ENCODE assay signal across 9 cellular contexts in the genomic region with DNA sequence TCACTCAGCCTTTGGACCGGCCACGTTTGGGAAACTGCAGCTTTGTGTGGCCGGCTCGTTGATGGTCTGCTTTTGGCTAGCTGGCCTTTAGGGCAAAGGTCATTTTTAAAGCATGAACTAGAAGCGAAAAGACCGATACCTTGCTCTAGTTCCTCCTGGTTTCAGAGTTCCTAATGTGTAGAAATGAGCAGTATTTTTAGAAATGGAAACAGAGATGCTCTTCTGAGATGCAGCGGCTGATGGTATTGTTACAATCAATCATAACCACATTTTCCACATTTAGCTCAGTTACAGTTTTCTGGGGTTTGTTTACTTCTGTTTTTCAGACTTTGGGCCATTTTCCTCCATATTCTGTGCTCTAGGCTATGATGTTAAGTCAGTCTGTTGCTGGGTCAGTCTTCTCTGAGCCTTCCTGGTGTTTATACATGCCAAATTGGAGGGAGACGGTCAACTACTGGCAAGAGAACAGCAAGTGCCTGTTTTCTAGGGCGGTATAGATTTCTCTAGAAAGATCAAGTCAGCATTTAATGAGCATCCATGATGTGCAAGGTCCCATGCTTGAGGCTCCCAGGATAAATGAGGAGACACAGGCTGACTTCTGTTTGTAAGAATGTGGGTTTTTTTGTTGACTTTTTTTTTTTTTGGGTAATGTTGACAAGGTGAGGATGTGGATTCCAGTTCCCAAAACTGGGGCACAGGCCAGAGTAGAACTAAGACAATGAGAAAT. TPM values are rescaled to one million over a fixed set of nuclear protein-coding genes. Genes with fewer than 3 reads are reported as not detected.
DNase-seq lines count a peak whose midpoint lies in the region; ATAC-seq, FAIRE-seq and TF ChIP-seq lines count a peak whose summit lies in the region.
"Had no signal": no experiment of that assay in that cellular context is flagged by ENCODE, and none has a peak within 500 bp of the region (broad histone marks: within the 10 kb centered on the region; RNA-seq: fewer than 3 reads in every experiment).

No MANE protein-coding gene starts in this region.

- no peaks in the 10 kb centered on the region for H3K27me3 Mint-ChIP-seq in endodermal cell (ENCODE audit: insufficient read depth)

- H3K27ac Mint-ChIP-seq in endodermal cell = no peak overlapping the region

- H3K4me1 ChIP-seq in endodermal cell (ENCODE audit: control insufficient read depth, insufficient read depth, low read length) = no peaks in the 10 kb centered on the region

- peak; percentile 88 for ATAC-seq in GM21423 (IDR thresholded peaks at IDR 0.05; ENCODE audit: unreplicated experiment)
- ATAC-seq in HG03520 (IDR thresholded peaks at IDR 0.05; ENCODE audit: unreplicated experiment) = peak; percentile 94
- ATAC-seq in left lobe of liver = peak; percentile 69

- H3K4me3 Mint-ChIP-seq in endodermal cell = no peak overlapping the region

- H3K4me3 ChIP-seq in endodermal cell (ENCODE audit: low read length) = no peak overlapping the region

- TF ChIP-seq CTCF in GM13977 (IDR thresholded peaks at IDR 0.05; ENCODE audit: extremely low read depth, insufficient read depth, missing control alignments) = no peak
- no peak for TF ChIP-seq CTCF in D721Med (IDR thresholded peaks at IDR 0.05; ENCODE audit: insufficient read depth, missing control alignments)
- TF ChIP-seq CTCF in endodermal cell (conservative IDR thresholded peaks at IDR 0.05) = no peak

- H3K27me3 ChIP-seq in endodermal cell (ENCODE audit: control insufficient read depth, insufficient read depth, low read length, poor library complexity, severe bottlenecking) = no peaks in the 10 kb centered on the region

- DNase-seq in GM13977 (ENCODE audit: low spot score) (peak; percentile 50), left lobe of liver (ENCODE audit: low spot score) (no peak), NCI-H82 (lab: John Stamatoyannopoulos, UW) (no peak), D721Med (ENCODE audit: insufficient read length, low spot score) (no peak), endodermal cell (no peak), dermis blood vessel endothelial cell (no peak)
- DNase-seq: posterior cingulate gyrus had no signal

- no peak overlapping the region for H3K9ac ChIP-seq in endodermal cell (ENCODE audit: extremely low read depth, low read length, poor library complexity, severe bottlenecking)

- H3K9me3 ChIP-seq in endodermal cell (ENCODE audit: control insufficient read depth, low read length) = no peaks in the 10 kb centered on the region

- H3K9me3 Mint-ChIP-seq in endodermal cell = no peaks in the 10 kb centered on the region

- H3K27ac ChIP-seq in endodermal cell (ENCODE audit: low read depth, low read length) = no peak overlapping the region

- peaks cover 11% of the 10 kb centered on the region for H3K4me1 Mint-ChIP-seq in endodermal cell

- no peaks in the 10 kb centered on the region for H3K36me3 ChIP-seq in endodermal cell (ENCODE audit: control insufficient read depth, insufficient read depth, low read length)

- peaks cover 11% of the 10 kb centered on the region for H3K36me3 Mint-ChIP-seq in endodermal cell (ENCODE audit: low read depth)

- in situ Hi-C loops in GM13977 (cut with MboI; ENCODE audit: low pct_unique_long_range_greater_than_20kb, low sequenced_read_pairs, unreplicated experiment) = no loop called here

- WGBS in endodermal cell (ENCODE audit: insufficient coverage in 1 of 2, insufficient read length in 1 of 2), 2 experiments = 95 to 97% methylated on average over 8 to 9 of the region's 9 CpGs

- FAIRE-seq in D721Med (lab: Jason Lieb, UNC) = no peak

RNA-seq across cellular contexts. Expression of gene RNF144A, which starts 28.0 kb away (rescaled TPM):
- total RNA-seq in left lobe of liver = 3.2 TPM
- total RNA-seq in endodermal cell = 10 to 100 TPM; 12.4 to 26.0 TPM
- polyA plus RNA-seq in endodermal cell (2013, experiment 1 of 2) = 31.7 TPM
- 25.7 TPM for polyA plus RNA-seq in endodermal cell (2013, experiment 2 of 2)
- 23.6 and 25.2 TPM in 2 replicates for total RNA-seq in dermis blood vessel endothelial cell
